In genomic region chr17:50332196-50332595, GRCh38 we compare ENCODE assay signal across 2 cellular contexts.
TF ChIP-seq lines count a peak whose summit lies in the region.

No MANE protein-coding gene starts in this region.

TF ChIP-seq in IMR-90, 13 proteins besides CTCF, POLR2A, EP300 and RAD21:
- TF ChIP-seq NFE2L2 (IDR thresholded peaks at IDR 0.05; ENCODE audit: low read depth, low read length) (no peak), RFX5 (IDR thresholded peaks at IDR 0.05; ENCODE audit: low read depth, low read length) (peak; percentile 52; the same call in 1 of the 2 replicates), CEBPB (IDR thresholded peaks at IDR 0.05; ENCODE audit: low read depth, low read length) (peak; percentile 37), CHD1 (IDR thresholded peaks at IDR 0.05; ENCODE audit: low read depth, low read length) (no peak), FOS (IDR thresholded peaks at IDR 0.05; ENCODE audit: low read depth, low read length) (no peak), MAZ (IDR thresholded peaks at IDR 0.05; ENCODE audit: borderline replicate concordance, low read depth, low read length) (no peak), ELK1 (IDR thresholded peaks at IDR 0.05; ENCODE audit: borderline replicate concordance, low read depth, low read length) (no peak), RCOR1 (IDR thresholded peaks at IDR 0.05; ENCODE audit: insufficient replicate concordance, low read length) (no peak), SMC3 (IDR thresholded peaks at IDR 0.05; ENCODE audit: low read depth, low read length) (no peak)

TF ChIP-seq in WTC11, 78 proteins besides CTCF, POLR2A, EP300 and RAD21:
- no peak for TF ChIP-seq IRF1 (CRISPR knock-in tag; IDR thresholded peaks at IDR 0.05)
- no peak for TF ChIP-seq MYBL2 (CRISPR knock-in tag; IDR thresholded peaks at IDR 0.05)
- TF ChIP-seq IRF2 (CRISPR knock-in tag; IDR thresholded peaks at IDR 0.05; ENCODE audit: borderline replicate concordance, low read depth), result no peak
- TF ChIP-seq ZNF317 (CRISPR knock-in tag; IDR thresholded peaks at IDR 0.05; ENCODE audit: borderline replicate concordance, low read depth), result no peak
- TF ChIP-seq USF1 (CRISPR knock-in tag; IDR thresholded peaks at IDR 0.05), result no peak
- no peak for TF ChIP-seq HMGA2 (CRISPR knock-in tag; IDR thresholded peaks at IDR 0.05)
- TF ChIP-seq OVOL2 (CRISPR knock-in tag; IDR thresholded peaks at IDR 0.05; ENCODE audit: borderline replicate concordance), result no peak
- no peak for TF ChIP-seq ATF3 (CRISPR knock-in tag; conservative IDR thresholded peaks at IDR 0.05)
- TF ChIP-seq ZNF396 (CRISPR knock-in tag; IDR thresholded peaks at IDR 0.05; ENCODE audit: borderline replicate concordance), result no peak
- TF ChIP-seq GTF2I (CRISPR knock-in tag; conservative IDR thresholded peaks at IDR 0.05), result no peak
- TF ChIP-seq ATF6 (CRISPR knock-in tag; IDR thresholded peaks at IDR 0.05), result no peak
- TF ChIP-seq ZNF263 (CRISPR knock-in tag; IDR thresholded peaks at IDR 0.05; ENCODE audit: low read depth), result no peak
- TF ChIP-seq ZNF532 (CRISPR knock-in tag; IDR thresholded peaks at IDR 0.05; ENCODE audit: borderline replicate concordance), result no peak
- TF ChIP-seq CREB1 (CRISPR knock-in tag; IDR thresholded peaks at IDR 0.05), result no peak
